12 cellular contexts compared by ENCODE assay signal in genomic region chr20:37195018-37195417, GRCh38. TPM values are rescaled to one million over a fixed set of nuclear protein-coding genes. Genes with fewer than 3 reads are reported as not detected.
DNase-seq lines count a peak whose midpoint lies in the region; ATAC-seq lines count a peak whose summit lies in the region.
"Had no signal": no experiment of that assay in that cellular context is flagged by ENCODE, and none has a peak within 500 bp of the region (broad histone marks: within the 10 kb centered on the region; RNA-seq: fewer than 3 reads in every experiment).

No MANE protein-coding gene starts in this region.

- peaks cover 13% of the 10 kb centered on the region for H3K79me1 ChIP-seq in neuronal stem cell (ENCODE audit: low read depth, low read length)

- peaks cover 63% of the 10 kb centered on the region for H3K36me3 ChIP-seq in HUES48 (ENCODE audit: control insufficient read depth, insufficient read depth, low read length)
- H3K36me3 ChIP-seq in neuronal stem cell (replicated peaks in 1 of 2; ENCODE audit: control insufficient read depth in 2 of 2, insufficient read depth in 2 of 2, low read length in 2 of 2): peaks cover 19 to 65% of the 10 kb centered on the region in 2 donors

- no peak overlapping the region for H2BK120ac ChIP-seq in neuronal stem cell (ENCODE audit: low read depth, low read length)

- peak overlapping the region; percentile 59 for H3K27ac ChIP-seq in HUES48 (ENCODE audit: low read depth, low read length)
- peak overlapping the region; percentile 75 for H3K27ac ChIP-seq in neuronal stem cell (replicated peaks; ENCODE audit: low read length)
- H3K27ac ChIP-seq: A549, esophagus squamous epithelium had no signal

- no peaks in the 10 kb centered on the region for H3K9me3 Mint-ChIP-seq in activated CD4-positive, alpha-beta T cell treated with anti-CD3 and anti-CD28 coated beads, Interleukin-2, amount 10 ng/mL, durations not matched to agents 24 days and 14 days
- H3K9me3 Mint-ChIP-seq in activated naive CD8-positive, alpha-beta T cell treated with anti-CD3 and anti-CD28 coated beads, Interleukin-2, amount 10 ng/mL, durations not matched to agents 7 days and 5 days: no peaks in the 10 kb centered on the region
- H3K9me3 Mint-ChIP-seq: IgD-negative memory B cell had no signal

- POLR2A ChIA-PET in activated naive CD8-positive, alpha-beta T cell treated with anti-CD3 and anti-CD28 coated beads, Interleukin-2, amount 10 ng/mL, durations not matched to agents 7 days and 5 days (lab: Charles Lee): interaction anchor here (0.6 to 2.8 kb wide), 3 partner anchors 14 to 99 kb away, joined by 3 to 9 read pairs (median 3); partner anchors contain the start of genes MROH8, RBL1 and RPN2

- no peak overlapping the region for H2BK5ac ChIP-seq in neuronal stem cell (ENCODE audit: low read length)

- H4K91ac ChIP-seq in neuronal stem cell (ENCODE audit: low read depth, low read length, poor library complexity): no peak overlapping the region

- no peak overlapping the region for H4K8ac ChIP-seq in neuronal stem cell (ENCODE audit: low read depth, low read length)

- H3K4me3 Mint-ChIP-seq in activated CD4-positive, alpha-beta T cell treated with anti-CD3 and anti-CD28 coated beads, Interleukin-2, amount 10 ng/mL, durations not matched to agents 24 days and 14 days: peak overlapping the region; percentile 40
- peak overlapping the region; percentile 33 for H3K4me3 Mint-ChIP-seq in activated naive CD8-positive, alpha-beta T cell treated with anti-CD3 and anti-CD28 coated beads, Interleukin-2, amount 10 ng/mL, durations not matched to agents 7 days and 5 days

- no peaks in the 10 kb centered on the region for H3K27me3 Mint-ChIP-seq in activated CD4-positive, alpha-beta T cell treated with anti-CD3 and anti-CD28 coated beads, Interleukin-2, amount 10 ng/mL, durations not matched to agents 24 days and 14 days
- no peaks in the 10 kb centered on the region for H3K27me3 Mint-ChIP-seq in activated naive CD8-positive, alpha-beta T cell treated with anti-CD3 and anti-CD28 coated beads, Interleukin-2, amount 10 ng/mL, durations not matched to agents 7 days and 5 days
- H3K27me3 Mint-ChIP-seq: IgD-negative memory B cell had no signal

- H3K9me3 ChIP-seq in HUES48 (ENCODE audit: control insufficient read depth, insufficient read depth, low read length) (no peaks in the 10 kb centered on the region), neuronal stem cell (replicated peaks in 1 of 2; ENCODE audit: control insufficient read depth in 2 of 2, insufficient read depth in 1 of 2, low read depth in 1 of 2, low read length in 2 of 2) (no peaks in the 10 kb centered on the region)
- H3K9me3 ChIP-seq: A549, esophagus squamous epithelium had no signal

- DNase-seq in activated CD4-positive, alpha-beta T cell treated with anti-CD3 and anti-CD28 coated beads, Interleukin-2, amount 10 ng/mL, durations not matched to agents 24 days and 14 days: no peak
- DNase-seq in activated CD4-positive, alpha-beta T cell treated with anti-CD3 and anti-CD28 coated beads for 4 hours: no peak
- no peak for DNase-seq in activated naive CD8-positive, alpha-beta T cell treated with anti-CD3 and anti-CD28 coated beads, Interleukin-2, amount 10 ng/mL, durations not matched to agents 7 days and 5 days
- no peak for DNase-seq in neuronal stem cell (ENCODE audit: low spot score)
- no peak for DNase-seq in HK-2 (ENCODE audit: unreplicated experiment)
- DNase-seq in hippocampal formation (lab: John Stamatoyannopoulos, UW): no peak
- DNase-seq in cerebellum (ENCODE audit: low spot score): no peak
- DNase-seq: esophagus squamous epithelium, left cardiac atrium had no signal

- H3K9ac ChIP-seq in HUES48 (ENCODE audit: low read depth, low read length) (no peak overlapping the region), neuronal stem cell (ENCODE audit: low read depth, low read length, poor library complexity) (no peak overlapping the region)

- H2BK15ac ChIP-seq in neuronal stem cell (ENCODE audit: low read length): no peak overlapping the region

- no peak for ATAC-seq in activated naive CD8-positive, alpha-beta T cell treated with anti-CD3 and anti-CD28 coated beads, Interleukin-2, amount 10 ng/mL, durations not matched to agents 7 days and 5 days (ENCODE audit: low read depth)

- H3K4me3 ChIP-seq in HUES48 (ENCODE audit: low read depth, low read length) (no peak overlapping the region), neuronal stem cell (ENCODE audit: low read length in 2 of 2) (peak overlapping the region in 1 of 2 donors; percentile 8)
- H3K4me3 ChIP-seq: A549, esophagus squamous epithelium had no signal

- no peak overlapping the region for H3K4me2 ChIP-seq in neuronal stem cell (ENCODE audit: insufficient read depth, low read length, poor library complexity, severe bottlenecking)
- H3K4me2 ChIP-seq: A549 had no signal

- no CpG with 5 or more reads among the region's 8 CpGs for WGBS in neuronal stem cell (ENCODE audit: extremely low coverage in 2 of 2, insufficient read length in 2 of 2, insufficient replicate concordance in 1 of 2), 2 donors

- peak overlapping the region; percentile 31 for H3K18ac ChIP-seq in neuronal stem cell (ENCODE audit: low read length)

- no peak overlapping the region for H3K4ac ChIP-seq in neuronal stem cell (ENCODE audit: low read length)

- H3K23ac ChIP-seq in neuronal stem cell (ENCODE audit: low read depth, low read length, poor library complexity): no peak overlapping the region

- H3K27me3 ChIP-seq in HUES48 (ENCODE audit: control insufficient read depth, insufficient read depth, low read length) (no peaks in the 10 kb centered on the region), neuronal stem cell (ENCODE audit: control insufficient read depth in 3 of 3, insufficient read depth in 3 of 3, low read depth in 1 of 3, low read length in 3 of 3) (no peaks in the 10 kb centered on the region)
- H3K27me3 ChIP-seq: esophagus squamous epithelium had no signal

- H3K4me1 ChIP-seq in HUES48 (ENCODE audit: control insufficient read depth, insufficient read depth, low read length) (peaks cover 6% of the 10 kb centered on the region; the same call in 1 of the 2 replicates), neuronal stem cell (ENCODE audit: control insufficient read depth in 2 of 2, insufficient read depth in 1 of 2, low read depth in 1 of 2, low read length in 2 of 2) (peaks cover 0 to 15% of the 10 kb centered on the region in 2 donors)

- H2BK12ac ChIP-seq in neuronal stem cell (ENCODE audit: low read length): no peak overlapping the region

- H3K4me1 Mint-ChIP-seq in activated CD4-positive, alpha-beta T cell treated with anti-CD3 and anti-CD28 coated beads, Interleukin-2, amount 10 ng/mL, durations not matched to agents 24 days and 14 days: peaks cover 48% of the 10 kb centered on the region
- H3K4me1 Mint-ChIP-seq in activated naive CD8-positive, alpha-beta T cell treated with anti-CD3 and anti-CD28 coated beads, Interleukin-2, amount 10 ng/mL, durations not matched to agents 7 days and 5 days: peaks cover 43% of the 10 kb centered on the region

- H3K14ac ChIP-seq in neuronal stem cell (ENCODE audit: low read length): no peak overlapping the region

- H3K36me3 Mint-ChIP-seq in activated CD4-positive, alpha-beta T cell treated with anti-CD3 and anti-CD28 coated beads, Interleukin-2, amount 10 ng/mL, durations not matched to agents 24 days and 14 days (ENCODE audit: low read depth): peaks cover 39% of the 10 kb centered on the region
- peaks cover 20% of the 10 kb centered on the region for H3K36me3 Mint-ChIP-seq in activated naive CD8-positive, alpha-beta T cell treated with anti-CD3 and anti-CD28 coated beads, Interleukin-2, amount 10 ng/mL, durations not matched to agents 7 days and 5 days

- intact Hi-C loops in activated CD4-positive, alpha-beta T cell treated with anti-CD3 and anti-CD28 coated beads, Interleukin-2, amount 10 ng/mL, durations not matched to agents 24 days and 14 days (cut with micrococcal nuclease): loop anchor here (5.0 kb wide), 1 partner anchor 187 kb away; no protein-coding TSS in a partner anchor

- H3K27ac Mint-ChIP-seq in activated CD4-positive, alpha-beta T cell treated with anti-CD3 and anti-CD28 coated beads, Interleukin-2, amount 10 ng/mL, durations not matched to agents 24 days and 14 days: peak overlapping the region; percentile 61
- H3K27ac Mint-ChIP-seq in activated naive CD8-positive, alpha-beta T cell treated with anti-CD3 and anti-CD28 coated beads, Interleukin-2, amount 10 ng/mL, durations not matched to agents 7 days and 5 days: peak overlapping the region; percentile 77

- H2AFZ ChIP-seq in neuronal stem cell (ENCODE audit: low read length): no peak overlapping the region

- no peak overlapping the region for H2AK5ac ChIP-seq in neuronal stem cell (ENCODE audit: low read depth, low read length)

RNA-seq across cellular contexts. Expression of gene MROH8, which starts 15.7 kb away (rescaled TPM):
- total RNA-seq in activated CD4-positive, alpha-beta T cell treated with anti-CD3 and anti-CD28 coated beads, Interleukin-2, amount 10 ng/mL, durations not matched to agents 24 days and 14 days: 0.63 and 1.3 TPM in 2 replicates
- total RNA-seq in activated naive CD8-positive, alpha-beta T cell treated with anti-CD3 and anti-CD28 coated beads, Interleukin-2, amount 10 ng/mL, durations not matched to agents 7 days and 5 days: 1 to 10 TPM; 2.0 to 2.5 TPM
- polyA plus RNA-seq in neuronal stem cell (2013, experiment 1 of 2): 4.4 TPM
- 4.7 TPM for polyA plus RNA-seq in neuronal stem cell (2013, experiment 2 of 2)
- total RNA-seq in cerebellum: 4.2 TPM

RNA-seq across cellular contexts. Expression of gene RPN2, which starts 15.9 kb away (rescaled TPM):
- 208 and 213 TPM in 2 replicates for total RNA-seq in activated CD4-positive, alpha-beta T cell treated with anti-CD3 and anti-CD28 coated beads, Interleukin-2, amount 10 ng/mL, durations not matched to agents 24 days and 14 days
- 100 to 1,000 TPM; 126 to 135 TPM for total RNA-seq in activated naive CD8-positive, alpha-beta T cell treated with anti-CD3 and anti-CD28 coated beads, Interleukin-2, amount 10 ng/mL, durations not matched to agents 7 days and 5 days
- polyA plus RNA-seq in neuronal stem cell (2013, experiment 1 of 2): 205 TPM
- 211 TPM for polyA plus RNA-seq in neuronal stem cell (2013, experiment 2 of 2)
- 85.2 TPM for total RNA-seq in cerebellum
